In the genomic region with DNA sequence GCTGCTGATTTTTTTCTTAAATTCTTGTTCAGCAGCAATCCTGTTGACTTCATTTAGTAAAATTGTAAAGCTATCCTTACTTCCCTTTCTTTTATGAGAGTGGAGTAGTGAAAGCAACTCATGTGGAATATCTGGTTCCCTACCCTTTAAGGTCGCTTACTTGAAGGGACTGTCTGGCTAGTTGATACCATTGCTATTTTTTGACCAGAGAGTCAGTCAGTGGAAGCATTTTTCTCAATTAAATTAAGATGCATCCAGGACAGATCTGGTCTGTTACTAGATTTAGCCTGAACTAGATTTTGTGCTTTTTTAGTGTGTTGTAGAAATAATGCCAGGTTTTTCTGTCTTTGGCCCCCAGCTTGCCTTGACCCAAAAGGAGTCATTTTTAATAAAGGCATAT, we compare ENCODE assay signal across 22 cellular contexts.
"Had no signal": no experiment of that assay in that cellular context is flagged by ENCODE, and none has a peak within 500 bp of the region (broad histone marks: within the 10 kb centered on the region; RNA-seq: fewer than 3 reads in every experiment).

No MANE protein-coding gene starts in this region.

- ATAC-seq: esophagus mucosa; gastrocnemius medialis; lower lobe of right lung; pancreas; right lobe of liver; stimulated activated naive B cell treated with anti-CD40 and anti-IgM and Interleukin-4, amounts not matched to agents 10 μg/mL and 1 μg/mL and 100 μg/mL, for 72 hours; stimulated activated naive CD8-positive, alpha-beta T cell treated with anti-CD3 and anti-CD28 coated beads, Interleukin-15, amount 100 ng/mL, for 72 hours; upper lobe of right lung had no signal

- H3K9me3 ChIP-seq: gastrocnemius medialis, left ventricle myocardium inferior, lower lobe of right lung, pancreas, prostate gland, right lobe of liver, testis, tibial nerve, upper lobe of right lung, vagina had no signal

- DNase-seq: cortex of kidney; effector memory CD4-positive, alpha-beta T cell; gastrocnemius medialis; left ventricle myocardium inferior; lower lobe of right lung; midbrain; naive B cell; occipital lobe; pancreas; right lobe of liver; stimulated activated CD4-positive, alpha-beta T cell treated with anti-CD3 and anti-CD28 coated beads, Interleukin-2, amount 100 ng/mL, for 24 hours; stimulated activated CD4-positive, alpha-beta T cell treated with anti-CD3 and anti-CD28 coated beads, Interleukin-4, amount 100 ng/mL, for 4 hours; stimulated activated naive B cell treated with anti-CD40 and anti-IgM and Interleukin-4, amounts not matched to agents 10 μg/mL and 1 μg/mL and 100 μg/mL, for 72 hours; stimulated activated naive CD8-positive, alpha-beta T cell treated with anti-CD3 and anti-CD28 coated beads, Interleukin-15, amount 100 ng/mL, for 72 hours; testis; upper lobe of right lung had no signal

- H3K27me3 ChIP-seq: gastrocnemius medialis, pancreas, right lobe of liver, testis, tibial nerve, upper lobe of right lung, vagina had no signal

- H3K4me1 ChIP-seq: gastrocnemius medialis, left ventricle myocardium inferior, lower lobe of right lung, pancreas, prostate gland, right lobe of liver, testis, tibial nerve, upper lobe of right lung, vagina had no signal

- H3K4me3 ChIP-seq: gastrocnemius medialis, left ventricle myocardium inferior, lower lobe of right lung, pancreas, prostate gland, right lobe of liver, testis, tibial nerve, upper lobe of right lung, vagina had no signal

- H3K27ac ChIP-seq: gastrocnemius medialis, left ventricle myocardium inferior, lower lobe of right lung, pancreas, prostate gland, right lobe of liver, tibial nerve, upper lobe of right lung, vagina had no signal

- H3K36me3 ChIP-seq: gastrocnemius medialis, left ventricle myocardium inferior, pancreas, prostate gland had no signal

- FAIRE-seq: endometrium, keratinocyte, pancreas had no signal
